ENCODE assay signal across 1 cellular context in genomic region chr7:71363627-71364026, GRCh38.
TF ChIP-seq lines count a peak whose summit lies in the region.

No MANE protein-coding gene starts in this region.

TF ChIP-seq in GM23338, 12 proteins besides CTCF, POLR2A, EP300 and RAD21 (continued from another document):
- TF ChIP-seq REST (IDR thresholded peaks at IDR 0.05; ENCODE audit: unreplicated experiment) = no peak
- TF ChIP-seq ETS1 (IDR thresholded peaks at IDR 0.05) = no peak
